18 cellular contexts compared by ENCODE assay signal in the genomic region with DNA sequence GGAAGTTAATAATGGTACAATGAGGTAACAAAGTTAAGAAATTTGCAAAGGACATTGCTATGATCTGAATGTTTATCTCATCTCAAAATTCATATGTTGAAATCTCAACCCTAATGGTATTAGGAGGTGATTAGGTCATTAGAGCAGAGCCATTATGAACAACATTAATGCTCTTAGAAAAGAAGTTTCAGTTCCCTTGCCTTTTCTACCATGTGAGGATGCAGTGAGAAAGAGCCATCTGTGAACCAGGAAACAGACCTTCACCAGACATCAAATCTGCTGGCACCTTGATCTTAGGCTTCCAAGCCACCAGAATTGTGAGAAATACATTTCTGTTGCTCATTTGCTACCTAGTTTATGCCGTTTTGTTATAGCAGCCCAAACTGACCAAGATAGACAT.
"Had no signal": no experiment of that assay in that cellular context is flagged by ENCODE, and none has a peak within 500 bp of the region (broad histone marks: within the 10 kb centered on the region; RNA-seq: fewer than 3 reads in every experiment).

No MANE protein-coding gene starts in this region.

- H3K27ac ChIP-seq: heart left ventricle, neutrophil, right atrium auricular region, sigmoid colon, skin epidermis, testis, tibial nerve, upper lobe of right lung, vagina had no signal

- DNase-seq: effector memory CD4-positive, alpha-beta T cell; heart left ventricle; hippocampal formation; kidney glomerular epithelial cell; naive thymus-derived CD8-positive, alpha-beta T cell; sigmoid colon; stimulated activated CD4-positive, alpha-beta T cell treated with anti-CD3 and anti-CD28 coated beads, Interleukin-2, amount 100 ng/mL, for 24 hours; stimulated activated CD4-positive, alpha-beta T cell treated with anti-CD3 and anti-CD28 coated beads, Interleukin-4, amount 100 ng/mL, for 4 hours; stimulated activated naive B cell treated with anti-CD40 and anti-IgM and Interleukin-4, amounts not matched to agents 10 μg/mL and 1 μg/mL and 100 μg/mL, for 72 hours; stimulated activated naive CD8-positive, alpha-beta T cell treated with anti-CD3 and anti-CD28 coated beads, Interleukin-15, amount 100 ng/mL, for 72 hours; testis; upper lobe of right lung had no signal

- ATAC-seq: esophagus mucosa; heart left ventricle; naive thymus-derived CD8-positive, alpha-beta T cell; stimulated activated naive B cell treated with anti-CD40 and anti-IgM and Interleukin-4, amounts not matched to agents 10 μg/mL and 1 μg/mL and 100 μg/mL, for 72 hours; stimulated activated naive CD8-positive, alpha-beta T cell treated with anti-CD3 and anti-CD28 coated beads, Interleukin-15, amount 100 ng/mL, for 72 hours; upper lobe of right lung had no signal

- H3K4me1 ChIP-seq: heart left ventricle, right atrium auricular region, sigmoid colon, testis, tibial nerve, upper lobe of right lung, vagina had no signal

- H3K4me3 ChIP-seq: heart left ventricle, right atrium auricular region, sigmoid colon, skin epidermis, testis, tibial nerve, upper lobe of right lung, vagina had no signal

- H3K36me3 ChIP-seq: heart left ventricle, neutrophil, right atrium auricular region, sigmoid colon, tibial nerve, upper lobe of right lung, vagina had no signal

- H3K27me3 ChIP-seq: heart left ventricle, neutrophil, right atrium auricular region, sigmoid colon, testis, tibial nerve, upper lobe of right lung, vagina had no signal

- H3K9me3 ChIP-seq: neutrophil, right atrium auricular region, sigmoid colon, testis, upper lobe of right lung, vagina had no signal
